In the genomic region with DNA sequence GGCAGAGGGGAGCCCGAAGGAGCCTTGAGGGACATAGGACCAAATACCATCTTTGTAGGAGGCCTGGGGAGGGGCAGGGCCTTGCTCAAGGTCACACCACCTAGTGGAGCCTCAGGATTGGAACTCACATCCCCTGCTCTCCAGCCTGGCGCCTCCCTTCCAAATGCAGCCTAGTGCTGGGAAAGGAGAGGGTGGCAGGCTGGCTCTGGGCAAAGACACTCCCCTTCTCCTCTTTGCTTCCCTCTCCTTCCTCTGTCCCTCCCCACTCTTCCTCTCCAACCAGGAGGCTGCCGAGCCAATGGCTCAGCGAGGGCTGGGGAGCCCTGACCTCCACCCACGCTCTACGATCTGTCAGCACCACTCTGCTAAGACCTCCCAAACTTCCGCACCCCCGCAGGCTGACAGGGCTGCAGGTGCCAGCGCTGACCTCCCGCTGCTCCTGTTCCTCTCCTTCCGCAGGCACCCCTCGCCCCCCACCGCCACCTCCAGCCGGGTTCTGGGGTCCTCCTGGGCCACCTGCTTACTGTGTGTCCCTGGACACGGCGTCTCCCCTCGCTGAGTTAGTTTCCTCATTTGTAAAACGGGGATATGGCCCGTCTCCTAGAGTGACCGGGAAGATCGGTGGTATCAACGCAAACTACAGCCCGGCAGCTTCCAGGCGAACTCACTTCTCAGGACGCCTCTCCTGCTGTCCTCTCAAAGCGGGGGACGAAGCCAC, we compare ENCODE assay signal across 9 cellular contexts. TPM values are rescaled to one million over a fixed set of nuclear protein-coding genes. Genes with fewer than 3 reads are reported as not detected.
DNase-seq lines count a peak whose midpoint lies in the region; ATAC-seq, FAIRE-seq and TF ChIP-seq lines count a peak whose summit lies in the region.
"Had no signal": no experiment of that assay in that cellular context is flagged by ENCODE, and none has a peak within 500 bp of the region (broad histone marks: within the 10 kb centered on the region; RNA-seq: fewer than 3 reads in every experiment).

No MANE protein-coding gene starts in this region.

- no peaks in the 10 kb centered on the region for H3K27me3 ChIP-seq in PC-9 (ENCODE audit: insufficient read depth, low read depth)
- H3K27me3 ChIP-seq in duodenal mucosa (ENCODE audit: control insufficient read depth in 1 of 2, insufficient read depth in 2 of 2, low read length in 2 of 2): peaks cover 0 to 3% of the 10 kb centered on the region in 2 donors
- H3K27me3 ChIP-seq in mesendoderm (ENCODE audit: insufficient read depth, low read length, poor library complexity): no peaks in the 10 kb centered on the region

- no peak overlapping the region for H4K8ac ChIP-seq in mesendoderm (ENCODE audit: low read depth, low read length)

- H3K79me1 ChIP-seq in mesendoderm (ENCODE audit: low read length): no peaks in the 10 kb centered on the region

- H3K9ac ChIP-seq in ES-I3 (ENCODE audit: low read depth, low read length) (peak overlapping the region; percentile 78), duodenal mucosa (ENCODE audit: low read depth in 1 of 2, low read length in 2 of 2) (no peak overlapping the region), mesendoderm (ENCODE audit: low read length) (peak overlapping the region; percentile 87)

- H3K9me2 ChIP-seq in PC-9 (ENCODE audit: insufficient read depth): no peaks in the 10 kb centered on the region

- no CpG with 5 or more reads among the region's 27 CpGs for WGBS in mesendoderm (ENCODE audit: extremely low coverage, insufficient coverage, low lambda C conversion rate)

- H3K23ac ChIP-seq in mesendoderm (ENCODE audit: low read length): peak overlapping the region; percentile 94

- peak; percentile 54 to 82 for DNase-seq in PC-9
- DNase-seq in mesendoderm: peak; percentile 89
- peak; percentile 75 for DNase-seq in urothelium cell line (ENCODE audit: low spot score)
- no peak for DNase-seq in ureter (ENCODE audit: low spot score)
- no peak for DNase-seq in inferior parietal cortex (ENCODE audit: extremely low spot score)

- peak overlapping the region; percentile 91 for H3K56ac ChIP-seq in mesendoderm (ENCODE audit: low read length)

- no peak overlapping the region for H2BK120ac ChIP-seq in mesendoderm (ENCODE audit: low read depth, low read length)

- H3K9me3 ChIP-seq in ES-I3 (ENCODE audit: control insufficient read depth, insufficient read depth, low read length) (no peaks in the 10 kb centered on the region), PC-9 (ENCODE audit: insufficient read depth, low read depth) (no peaks in the 10 kb centered on the region), duodenal mucosa (ENCODE audit: control insufficient read depth in 1 of 2, low read length in 2 of 2) (no peaks in the 10 kb centered on the region)

- H3K4me1 ChIP-seq in ES-I3 (ENCODE audit: insufficient read depth, low read length) (peaks cover 20% of the 10 kb centered on the region; the same call in 1 of the 2 replicates), PC-9 (replicated peaks; ENCODE audit: insufficient read depth) (peaks cover 36% of the 10 kb centered on the region), duodenal mucosa (ENCODE audit: control insufficient read depth in 1 of 2, insufficient read depth in 2 of 2, low read length in 2 of 2) (peaks cover 4 to 14% of the 10 kb centered on the region in 2 donors), mesendoderm (ENCODE audit: control insufficient read depth, low read depth, low read length) (peaks cover 5% of the 10 kb centered on the region)

- H2AK5ac ChIP-seq in mesendoderm (ENCODE audit: low read length): no peak overlapping the region

- no peaks in the 10 kb centered on the region for H4K20me1 ChIP-seq in PC-9 (ENCODE audit: insufficient read depth)

- POLR2A ChIA-PET in PC-9 (lab: Charles Lee; ENCODE audit: unreplicated experiment): no interaction called here

- no peak for ATAC-seq in GM19023 (IDR thresholded peaks at IDR 0.05; ENCODE audit: unreplicated experiment)

- H2BK15ac ChIP-seq in mesendoderm (replicated peaks; ENCODE audit: low read depth): no peak overlapping the region

- peak overlapping the region; percentile 32 for H3K18ac ChIP-seq in mesendoderm (ENCODE audit: low read length)

- H3K4ac ChIP-seq in mesendoderm (ENCODE audit: low read depth, low read length): peak overlapping the region; percentile 83

- H2AFZ ChIP-seq in PC-9: peak overlapping the region; percentile 76

- H3K4me3 ChIP-seq in PC-9 (peak overlapping the region; percentile 59), duodenal mucosa (ENCODE audit: low read depth in 1 of 2, low read length in 2 of 2) (peak overlapping the region; percentile 40 to 54), mesendoderm (ENCODE audit: low read length) (peak overlapping the region; percentile 44)

- H3K4me2 ChIP-seq in PC-9 (peak overlapping the region; percentile 94), mesendoderm (ENCODE audit: low read length) (peak overlapping the region; percentile 97)

- no peak for TF ChIP-seq CTCF in PC-9 (conservative IDR thresholded peaks at IDR 0.05)

- peak overlapping the region; percentile 30 for H3K27ac ChIP-seq in PC-9
- H3K27ac ChIP-seq in duodenal mucosa (ENCODE audit: low read depth, low read length): peak overlapping the region; percentile 32
- peak overlapping the region; percentile 72 for H3K27ac ChIP-seq in mesendoderm (ENCODE audit: low read depth, low read length)
- H3K27ac ChIP-seq: VCaP had no signal

- no peaks in the 10 kb centered on the region for H3K79me2 ChIP-seq in PC-9 (ENCODE audit: low read depth)
- no peaks in the 10 kb centered on the region for H3K79me2 ChIP-seq in mesendoderm (ENCODE audit: control insufficient read depth, insufficient read depth, low read length)

- H4K5ac ChIP-seq in mesendoderm (ENCODE audit: low read length): no peak overlapping the region

- CTCF ChIA-PET in PC-9 (lab: Charles Lee): interaction anchor here (0.7 kb wide), 1 partner anchor 17 kb away, joined by 10 read pairs; no protein-coding TSS in a partner anchor

- TSS peak; percentile 50 for BruUV-seq in PC-9 (replicated peaks; lab: Mats Ljungman, UMichigan)

- peaks cover 21% of the 10 kb centered on the region for H3F3A ChIP-seq in PC-9 (ENCODE audit: insufficient read depth, low read depth)

- FAIRE-seq in urothelium cell line (lab: Jason Lieb, UNC): peak; percentile 88

- intact Hi-C loops in PC-9 (cut with micrococcal nuclease; ENCODE audit: unreplicated experiment): loop anchor here (5.0 kb wide), 1 partner anchor 291 kb away; no protein-coding TSS in a partner anchor

- H3K36me3 ChIP-seq in ES-I3 (ENCODE audit: insufficient read depth, low read length): no peaks in the 10 kb centered on the region
- no peaks in the 10 kb centered on the region for H3K36me3 ChIP-seq in PC-9 (ENCODE audit: low read depth)
- no peaks in the 10 kb centered on the region for H3K36me3 ChIP-seq in duodenal mucosa (ENCODE audit: control insufficient read depth in 1 of 2, insufficient read depth in 2 of 2, low read length in 2 of 2)
- no peaks in the 10 kb centered on the region for H3K36me3 ChIP-seq in mesendoderm (ENCODE audit: control insufficient read depth, insufficient read depth, low read length)

- H2BK5ac ChIP-seq in mesendoderm (ENCODE audit: low read length): peak overlapping the region; percentile 41

RNA-seq across cellular contexts. Expression of gene C9orf50, which starts 52.9 kb away (rescaled TPM):
- 0.38 TPM in 1 of 2 replicates, not detected in the other for total RNA-seq in PC-9 (2021)
- not detected for polyA plus RNA-seq in mesendoderm (2013, experiment 1 of 2)
- not detected for polyA plus RNA-seq in mesendoderm (2013, experiment 2 of 2)
- not detected for total RNA-seq in ureter

RNA-seq across cellular contexts. Expression of gene NTMT1, which starts 58.0 kb away (rescaled TPM):
- total RNA-seq in PC-9 (2021): 52.5 and 53.1 TPM in 2 replicates
- polyA plus RNA-seq in mesendoderm (2013, experiment 1 of 2): 42.0 TPM
- 43.1 TPM for polyA plus RNA-seq in mesendoderm (2013, experiment 2 of 2)
- 31.2 TPM for total RNA-seq in ureter

Comparison
In these comparisons a context has a peak if more than half of its experiments do, and no peak if none do; other contexts are left out.
1. H3K9ac ChIP-seq: peak in ES-I3 (single experiment) and mesendoderm (single experiment); none in duodenal mucosa (0 of 2).
2. DNase-seq: peak in PC-9 (2 of 2), mesendoderm (single experiment) and urothelium cell line (single experiment); none in ureter (single experiment) and inferior parietal cortex (single experiment).
3. Peak in every context shown above with its lines, with median percentiles within 50 percentile points of each other: H3K27ac ChIP-seq and H3K4me3 ChIP-seq.